In genomic region chr3:188635258-188636038, GRCh38 we compare ENCODE assay signal across 17 cellular contexts.
DNase-seq lines count a peak whose midpoint lies in the region; ATAC-seq and TF ChIP-seq lines count a peak whose summit lies in the region.
"Had no signal": no experiment of that assay in that cellular context is flagged by ENCODE, and none has a peak within 500 bp of the region (broad histone marks: within the 10 kb centered on the region; RNA-seq: fewer than 3 reads in every experiment).

No MANE protein-coding gene starts in this region.

- no peaks in the 10 kb centered on the region for H3K9me3 ChIP-seq in esophagus squamous epithelium
- H3K9me3 ChIP-seq: neutrophil had no signal

- POLR2A ChIA-PET in BJ (lab: Charles Lee), result no interaction called here

- H3K27me3 ChIP-seq in BJ (ENCODE audit: control insufficient read depth, insufficient read depth, low read length) (no peaks in the 10 kb centered on the region), esophagus squamous epithelium (no peaks in the 10 kb centered on the region)
- H3K27me3 ChIP-seq: hepatocyte, neutrophil had no signal

- H3K4me3 ChIP-seq in BJ (ENCODE audit: low read depth, low read length) (no peak overlapping the region), esophagus squamous epithelium (no peak overlapping the region)
- H3K4me3 ChIP-seq: hepatocyte, lung had no signal

- H3K36me3 Mint-ChIP-seq in neural crest cell (ENCODE audit: low read depth), result peaks cover 17% of the 10 kb centered on the region
- peaks cover 5% of the 10 kb centered on the region for H3K36me3 Mint-ChIP-seq in activated T-helper 2 cell treated with anti-CD3 and anti-CD28 coated beads, Interferon-gamma antibody, Interleukin-2, Interleukin-4, amounts not matched to agents 10 μg/mL and 5 μg/mL and 100 μg/mL, durations not matched to agents 14 hours and 24 hours and 36 hours (ENCODE audit: low read depth)
- peaks cover 5% of the 10 kb centered on the region for H3K36me3 Mint-ChIP-seq in activated CD4-positive, alpha-beta T cell treated with anti-CD3 and anti-CD28 coated beads, Interleukin-2, amount 10 ng/mL, durations not matched to agents 24 days and 14 days (ENCODE audit: low read depth)

- peak; percentile 19 for DNase-seq in BJ (ENCODE audit: low read depth)
- DNase-seq in NCI-H2196 (lab: John Stamatoyannopoulos, UW; ENCODE audit: unreplicated experiment), result peak; percentile 53
- no peak for DNase-seq in esophagus squamous epithelium (lab: John Stamatoyannopoulos, UW)
- no peak for DNase-seq in neural crest cell (ENCODE audit: low read depth, low spot score)
- DNase-seq in activated T-helper 2 cell treated with anti-CD3 and anti-CD28 coated beads, Interferon-gamma antibody, Interleukin-2, Interleukin-4, amounts not matched to agents 10 μg/mL and 5 μg/mL and 100 μg/mL, durations not matched to agents 14 hours and 24 hours and 36 hours (ENCODE audit: low spot score), result no peak
- DNase-seq in activated CD4-positive, alpha-beta T cell treated with anti-CD3 and anti-CD28 coated beads, Interleukin-2, amount 10 ng/mL, durations not matched to agents 24 days and 14 days, result no peak
- DNase-seq: activated CD4-positive, alpha-beta T cell treated with anti-CD3 and anti-CD28 coated beads for 1 hour; activated T-cell treated with anti-CD3 and anti-CD28 coated beads, Interleukin-2, amount 50 U/mL, for 24 hours; anterior cingulate cortex; DMS79; HCEC 1CT; stimulated activated CD8-positive, alpha-beta memory T cell treated with anti-CD3 and anti-CD28 coated beads, Interleukin-4, amount 100 ng/mL, for 48 hours had no signal

- TF ChIP-seq CTCF in BJ (IDR thresholded peaks at IDR 0.05; ENCODE audit: insufficient read depth, low read depth, low read length), result no peak
- TF ChIP-seq CTCF in esophagus squamous epithelium (IDR thresholded peaks at IDR 0.05), result no peak
- TF ChIP-seq CTCF in neural crest cell (conservative IDR thresholded peaks at IDR 0.05), result no peak

- peaks cover 0 to 36% (median 18%) of the 10 kb centered on the region in 3 donors for H3K4me1 ChIP-seq in esophagus squamous epithelium

- peak overlapping the region; percentile 6 for H3K27ac Mint-ChIP-seq in neural crest cell (ENCODE audit: unreplicated experiment)
- no peak overlapping the region for H3K27ac Mint-ChIP-seq in activated T-helper 2 cell treated with anti-CD3 and anti-CD28 coated beads, Interferon-gamma antibody, Interleukin-2, Interleukin-4, amounts not matched to agents 10 μg/mL and 5 μg/mL and 100 μg/mL, durations not matched to agents 14 hours and 24 hours and 36 hours
- no peak overlapping the region for H3K27ac Mint-ChIP-seq in activated CD4-positive, alpha-beta T cell treated with anti-CD3 and anti-CD28 coated beads, Interleukin-2, amount 10 ng/mL, durations not matched to agents 24 days and 14 days
- H3K27ac Mint-ChIP-seq: activated T-cell treated with anti-CD3 and anti-CD28 coated beads, Interleukin-2, amount 50 U/mL, for 24 hours had no signal

- TF ChIP-seq POLR2A in esophagus squamous epithelium (IDR thresholded peaks at IDR 0.05), result no peak

- H3K4me1 Mint-ChIP-seq in neural crest cell, result no peaks in the 10 kb centered on the region
- peaks cover 4% of the 10 kb centered on the region for H3K4me1 Mint-ChIP-seq in activated T-helper 2 cell treated with anti-CD3 and anti-CD28 coated beads, Interferon-gamma antibody, Interleukin-2, Interleukin-4, amounts not matched to agents 10 μg/mL and 5 μg/mL and 100 μg/mL, durations not matched to agents 14 hours and 24 hours and 36 hours (ENCODE audit: low read depth)
- no peaks in the 10 kb centered on the region for H3K4me1 Mint-ChIP-seq in activated CD4-positive, alpha-beta T cell treated with anti-CD3 and anti-CD28 coated beads, Interleukin-2, amount 10 ng/mL, durations not matched to agents 24 days and 14 days

- no peak overlapping the region for H3K4me3 Mint-ChIP-seq in neural crest cell
- no peak overlapping the region for H3K4me3 Mint-ChIP-seq in activated T-helper 2 cell treated with anti-CD3 and anti-CD28 coated beads, Interferon-gamma antibody, Interleukin-2, Interleukin-4, amounts not matched to agents 10 μg/mL and 5 μg/mL and 100 μg/mL, durations not matched to agents 14 hours and 24 hours and 36 hours (ENCODE audit: low read depth)
- H3K4me3 Mint-ChIP-seq in activated CD4-positive, alpha-beta T cell treated with anti-CD3 and anti-CD28 coated beads, Interleukin-2, amount 10 ng/mL, durations not matched to agents 24 days and 14 days, result no peak overlapping the region
- H3K4me3 Mint-ChIP-seq: activated T-cell treated with anti-CD3 and anti-CD28 coated beads, Interleukin-2, amount 50 U/mL, for 24 hours had no signal

- CTCF ChIA-PET in BJ (lab: Yijun Ruan, JAX), result interaction anchor here (0.8 kb wide), 1 partner anchor 895 kb away, joined by 5 read pairs; no protein-coding TSS in a partner anchor

- ATAC-seq in HG03565 (IDR thresholded peaks at IDR 0.05; ENCODE audit: unreplicated experiment) (no peak), HG03135 (IDR thresholded peaks at IDR 0.05; ENCODE audit: unreplicated experiment) (no peak)

- H3K27ac ChIP-seq in esophagus squamous epithelium, result peak overlapping the region; percentile 24 to 70 (median 35)
- H3K27ac ChIP-seq: hepatocyte, neutrophil had no signal

- WGBS in esophagus squamous epithelium, 2 donors, result 32 to 34% methylated on average over 10 of the region's 10 CpGs

- H3K27me3 Mint-ChIP-seq in neural crest cell (ENCODE audit: low read depth), result no peaks in the 10 kb centered on the region
- H3K27me3 Mint-ChIP-seq in activated T-helper 2 cell treated with anti-CD3 and anti-CD28 coated beads, Interferon-gamma antibody, Interleukin-2, Interleukin-4, amounts not matched to agents 10 μg/mL and 5 μg/mL and 100 μg/mL, durations not matched to agents 14 hours and 24 hours and 36 hours (ENCODE audit: low read depth), result no peaks in the 10 kb centered on the region
- no peaks in the 10 kb centered on the region for H3K27me3 Mint-ChIP-seq in activated CD4-positive, alpha-beta T cell treated with anti-CD3 and anti-CD28 coated beads, Interleukin-2, amount 10 ng/mL, durations not matched to agents 24 days and 14 days
- H3K27me3 Mint-ChIP-seq: activated T-cell treated with anti-CD3 and anti-CD28 coated beads, Interleukin-2, amount 50 U/mL, for 24 hours had no signal

- no peaks in the 10 kb centered on the region; the same call in 1 of the 2 replicates for H3K36me3 ChIP-seq in BJ (ENCODE audit: control insufficient read depth, insufficient read depth, low read length)
- H3K36me3 ChIP-seq in esophagus squamous epithelium, result no peaks in the 10 kb centered on the region
- H3K36me3 ChIP-seq: neutrophil had no signal

- intact Hi-C loops in esophagus squamous epithelium (cut with DNase I), result no loop called here
- intact Hi-C loops in activated T-helper 2 cell treated with anti-CD3 and anti-CD28 coated beads, Interferon-gamma antibody, Interleukin-2, Interleukin-4, amounts not matched to agents 10 μg/mL and 5 μg/mL and 100 μg/mL, durations not matched to agents 14 hours and 24 hours and 36 hours (cut with micrococcal nuclease), result no loop called here
- intact Hi-C loops in activated CD4-positive, alpha-beta T cell treated with anti-CD3 and anti-CD28 coated beads, Interleukin-2, amount 10 ng/mL, durations not matched to agents 24 days and 14 days (cut with micrococcal nuclease), result no loop called here

- peaks cover 6% of the 10 kb centered on the region for H3K9me3 Mint-ChIP-seq in neural crest cell
- no peaks in the 10 kb centered on the region for H3K9me3 Mint-ChIP-seq in activated T-helper 2 cell treated with anti-CD3 and anti-CD28 coated beads, Interferon-gamma antibody, Interleukin-2, Interleukin-4, amounts not matched to agents 10 μg/mL and 5 μg/mL and 100 μg/mL, durations not matched to agents 14 hours and 24 hours and 36 hours
- peaks cover 5% of the 10 kb centered on the region for H3K9me3 Mint-ChIP-seq in activated CD4-positive, alpha-beta T cell treated with anti-CD3 and anti-CD28 coated beads, Interleukin-2, amount 10 ng/mL, durations not matched to agents 24 days and 14 days

Comparison
In these comparisons a context has a peak if more than half of its experiments do, and no peak if none do; other contexts are left out.
1. DNase-seq: peak in BJ (single experiment) and NCI-H2196 (single experiment); none in esophagus squamous epithelium (single experiment), neural crest cell (single experiment), activated T-helper 2 cell treated with anti-CD3 and anti-CD28 coated beads, Interferon-gamma antibody, Interleukin-2, Interleukin-4, amounts not matched to agents 10 μg/mL and 5 μg/mL and 100 μg/mL, durations not matched to agents 14 hours and 24 hours and 36 hours (single experiment) and activated CD4-positive, alpha-beta T cell treated with anti-CD3 and anti-CD28 coated beads, Interleukin-2, amount 10 ng/mL, durations not matched to agents 24 days and 14 days (single experiment).